ENCODE assay signal across 29 cellular contexts in the genomic region with DNA sequence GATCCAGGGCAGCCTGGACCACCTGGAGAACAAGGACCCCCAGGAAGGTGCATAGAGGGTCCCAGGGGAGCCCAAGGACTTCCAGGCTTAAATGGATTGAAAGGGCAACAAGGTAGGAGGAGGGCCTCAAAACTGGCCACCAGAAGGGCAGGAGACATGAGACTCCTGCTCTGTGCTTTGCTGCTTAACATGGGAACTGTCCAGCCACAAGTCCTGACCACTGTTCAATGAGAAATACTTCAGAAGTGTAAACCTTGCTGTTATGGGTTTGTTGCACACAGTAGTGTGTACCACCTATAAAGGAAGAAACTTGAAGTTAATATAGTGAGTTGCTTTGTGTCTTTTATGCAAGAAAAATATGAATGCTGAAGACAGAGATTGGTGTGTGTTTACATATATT. TPM values are rescaled to one million over a fixed set of nuclear protein-coding genes. Genes with fewer than 3 reads are reported as not detected.
A peak's percentile ranks its signal among the peaks of the same experiment; 100 is the strongest.
DNase-seq lines count a peak whose midpoint lies in the region; ATAC-seq and TF ChIP-seq lines count a peak whose summit lies in the region.
"Had no signal": no experiment of that assay in that cellular context is flagged by ENCODE, and none has a peak within 500 bp of the region (broad histone marks: within the 10 kb centered on the region; RNA-seq: fewer than 3 reads in every experiment).

No MANE protein-coding gene starts in this region.

- no peak overlapping the region for H2AK5ac ChIP-seq in mesendoderm (ENCODE audit: low read length)

- H3K36me3 ChIP-seq in HCT116 (ENCODE audit: control insufficient read depth in 1 of 2, insufficient read depth in 2 of 2, low read length in 2 of 2) (no peaks in the 10 kb centered on the region), SK-N-SH (replicated peaks in 1 of 2; ENCODE audit: control insufficient read depth in 1 of 2, insufficient read depth in 2 of 2, low read length in 1 of 2) (no peaks in the 10 kb centered on the region), mesendoderm (ENCODE audit: control insufficient read depth, insufficient read depth, low read length) (no peaks in the 10 kb centered on the region)
- H3K36me3 ChIP-seq: uterus had no signal

- no peak overlapping the region for H3K9ac ChIP-seq in HCT116 (ENCODE audit: low read length)
- H3K9ac ChIP-seq in SK-N-SH, result no peak overlapping the region
- no peak overlapping the region for H3K9ac ChIP-seq in mesendoderm (ENCODE audit: low read length)

- H3K4me3 ChIP-seq in HCT116 (replicated peaks in 1 of 2; ENCODE audit: low read depth in 1 of 2, low read length in 2 of 2), result no peak overlapping the region
- H3K4me3 ChIP-seq in SK-N-SH (ENCODE audit: low read depth in 2 of 2, low read length in 1 of 2), result no peak overlapping the region
- H3K4me3 ChIP-seq in choroid plexus epithelial cell (ENCODE audit: low read depth, low read length), result no peak overlapping the region
- H3K4me3 ChIP-seq in mesendoderm (ENCODE audit: low read length), result no peak overlapping the region
- H3K4me3 ChIP-seq: dorsolateral prefrontal cortex, heart right ventricle, testis, uterus had no signal

- H4K5ac ChIP-seq in mesendoderm (ENCODE audit: low read length), result no peak overlapping the region

- no peaks in the 10 kb centered on the region for H3F3A ChIP-seq in SK-N-SH (replicated peaks; ENCODE audit: insufficient read depth)

- H3K27me3 Mint-ChIP-seq in activated T-cell treated with anti-CD3 and anti-CD28 coated beads, Interleukin-2, amount 50 U/mL, for 72 hours (ENCODE audit: low read depth), result no peaks in the 10 kb centered on the region
- H3K27me3 Mint-ChIP-seq: activated CD4-positive, alpha-beta T cell treated with anti-CD3 and anti-CD28 coated beads for 36 hours; CD4-positive, CD25-positive, alpha-beta regulatory T cell; T-helper 17 cell had no signal

- H3K4me3 Mint-ChIP-seq in activated T-cell treated with anti-CD3 and anti-CD28 coated beads, Interleukin-2, amount 50 U/mL, for 72 hours, result no peak overlapping the region
- H3K4me3 Mint-ChIP-seq: activated CD4-positive, alpha-beta T cell treated with anti-CD3 and anti-CD28 coated beads for 36 hours; activated T-cell treated with anti-CD3 and anti-CD28 coated beads, Interleukin-2, amount 50 U/mL, for 4 hours; CD4-positive, CD25-positive, alpha-beta regulatory T cell; nephron; T-helper 17 cell had no signal

- H2AFZ ChIP-seq in HCT116 (ENCODE audit: low read depth, low read length, poor library complexity, severe bottlenecking) (no peak overlapping the region), SK-N-SH (ENCODE audit: low read depth) (no peak overlapping the region)

- H3K4ac ChIP-seq in mesendoderm (ENCODE audit: low read depth, low read length), result no peak overlapping the region

- H2BK120ac ChIP-seq in mesendoderm (ENCODE audit: low read depth, low read length), result no peak overlapping the region

- no peak overlapping the region for H2BK15ac ChIP-seq in mesendoderm (replicated peaks; ENCODE audit: low read depth)

- RAD21 ChIA-PET in HCT116 (lab: Charles Lee; ENCODE audit: low non-redundant PET in 1 of 2, low total read pairs in 2 of 2, uncharacterized antibody in 2 of 2, unreplicated experiment in 2 of 2), result no interaction called here

- no peak overlapping the region for H4K8ac ChIP-seq in mesendoderm (ENCODE audit: low read depth, low read length)

- H3K27me3 ChIP-seq in HCT116 (ENCODE audit: insufficient read depth, low read length) (no peaks in the 10 kb centered on the region), SK-N-SH (ENCODE audit: insufficient read depth) (no peaks in the 10 kb centered on the region), mesendoderm (ENCODE audit: insufficient read depth, low read length, poor library complexity) (no peaks in the 10 kb centered on the region)
- H3K27me3 ChIP-seq: dorsolateral prefrontal cortex, heart right ventricle, testis, uterus had no signal

- H3K27ac ChIP-seq in HCT116 (ENCODE audit: low read depth, low read length) (no peak overlapping the region), SK-N-SH (ENCODE audit: low read depth in 2 of 2, low read length in 1 of 2) (no peak overlapping the region), mesendoderm (ENCODE audit: low read depth, low read length) (no peak overlapping the region)
- H3K27ac ChIP-seq: dorsolateral prefrontal cortex, heart right ventricle, testis, uterus had no signal

- H3K9me3 Mint-ChIP-seq in activated T-cell treated with anti-CD3 and anti-CD28 coated beads, Interleukin-2, amount 50 U/mL, for 72 hours, result peaks cover 0 to 1% of the 10 kb centered on the region in 2 donors
- H3K9me3 Mint-ChIP-seq: nephron had no signal

- TF ChIP-seq RAD21 in HCT116 (IDR thresholded peaks at IDR 0.05; ENCODE audit: low read depth) (no peak), SK-N-SH (IDR thresholded peaks at IDR 0.05; ENCODE audit: low read length) (no peak)

- no peak overlapping the region for H3K56ac ChIP-seq in mesendoderm (ENCODE audit: low read length)

- H3K4me2 ChIP-seq in HCT116 (ENCODE audit: low read length), result no peak overlapping the region
- H3K4me2 ChIP-seq in SK-N-SH, result no peak overlapping the region
- no peak overlapping the region for H3K4me2 ChIP-seq in mesendoderm (ENCODE audit: low read length)

- POLR2A ChIA-PET in HCT116 (lab: Charles Lee), result no interaction called here
- POLR2A ChIA-PET in SK-N-SH (lab: Yijun Ruan, JAX), result no interaction called here

- intact Hi-C loops in HCT116 (cut with micrococcal nuclease) (no loop called here), posterior cingulate gyrus (cut with DNase I) (no loop called here)

- no peak for TF ChIP-seq CTCF in HCT116 (IDR thresholded peaks at IDR 0.05 in 2 of 3, conservative IDR thresholded peaks at IDR 0.05 in 1 of 3; ENCODE audit: borderline replicate concordance in 1 of 3, insufficient read depth in 1 of 3, low read depth in 2 of 3, low read length in 2 of 3)
- TF ChIP-seq CTCF in SK-N-SH (IDR thresholded peaks at IDR 0.05), result no peak
- no peak for TF ChIP-seq CTCF in choroid plexus epithelial cell (conservative IDR thresholded peaks at IDR 0.05; ENCODE audit: low read depth, low read length)

- H3K23ac ChIP-seq in mesendoderm (ENCODE audit: low read length), result no peak overlapping the region

- no TSS peak for BruUV-seq in HCT116 (replicated peaks; lab: Mats Ljungman, UMichigan)

- DNase-seq in HCT116 (ENCODE audit: low read depth, low spot score), result no peak
- no peak for DNase-seq in SK-N-SH
- peak; percentile 33 for DNase-seq in choroid plexus epithelial cell (ENCODE audit: low read depth)
- DNase-seq in mesendoderm, result peak; percentile 8
- no peak for DNase-seq in posterior cingulate gyrus
- no peak for DNase-seq in MV-4-11 (lab: John Stamatoyannopoulos, UW)
- DNase-seq in activated T-cell treated with anti-CD3 and anti-CD28 coated beads, Interleukin-2, amount 50 U/mL, for 72 hours, result no peak
- DNase-seq: activated CD4-positive, alpha-beta T cell treated with anti-CD3 and anti-CD28 coated beads for 36 hours; activated naive CD4-positive, alpha-beta T cell treated with Interleukin-2 at 50 U/mL for 16 hours; activated T-cell treated with anti-CD3 and anti-CD28 coated beads, Interleukin-2, amount 50 U/mL, for 4 hours; amniotic stem cell; CD4-positive, CD25-positive, alpha-beta regulatory T cell; dorsolateral prefrontal cortex; heart right ventricle; left colon; midbrain; NCI-H1048; NCI-H1694 treated with DMSO at 0.1 percent for 48 hours; NCI-H2171 treated with DMSO at 0.1 percent for 48 hours; NCI-H526 treated with DMSO at 0.1 percent for 48 hours; right cardiac atrium; RPMI8226; stimulated activated CD4-positive, alpha-beta T cell treated with anti-CD3 and anti-CD28 coated beads, Interleukin-12 subunit alpha, Interleukin-12 subunit beta, amount 100 ng/mL, for 4 hours; stimulated activated CD4-positive, alpha-beta T cell treated with anti-CD3 and anti-CD28 coated beads, Interleukin-4, amount 100 ng/mL, for 4 hours; stimulated activated naive CD4-positive, alpha-beta T cell treated with Interleukin-2 at 50 U/mL for 16 hours; T-helper 17 cell; testis; uterus had no signal

- H3K79me2 ChIP-seq in HCT116 (ENCODE audit: insufficient read depth, low read length) (no peaks in the 10 kb centered on the region), SK-N-SH (ENCODE audit: insufficient read depth) (no peaks in the 10 kb centered on the region), mesendoderm (ENCODE audit: control insufficient read depth, insufficient read depth, low read length) (no peaks in the 10 kb centered on the region)

- no peaks in the 10 kb centered on the region for H3K9me2 ChIP-seq in HCT116 (ENCODE audit: insufficient read depth)
- H3K9me2 ChIP-seq in SK-N-SH, result no peaks in the 10 kb centered on the region

- H3K4me1 ChIP-seq in HCT116 (ENCODE audit: control insufficient read depth in 1 of 2, insufficient read depth in 2 of 2, low read length in 2 of 2) (no peaks in the 10 kb centered on the region), SK-N-SH (ENCODE audit: control insufficient read depth in 1 of 2, insufficient read depth in 2 of 2, low read depth in 1 of 2, low read length in 1 of 2) (no peaks in the 10 kb centered on the region), mesendoderm (ENCODE audit: control insufficient read depth, low read depth, low read length) (no peaks in the 10 kb centered on the region)
- H3K4me1 ChIP-seq: heart right ventricle, testis, uterus had no signal

- no peaks in the 10 kb centered on the region for H3K79me1 ChIP-seq in mesendoderm (ENCODE audit: low read length)

- H3K4me1 Mint-ChIP-seq in activated T-cell treated with anti-CD3 and anti-CD28 coated beads, Interleukin-2, amount 50 U/mL, for 72 hours (ENCODE audit: low read depth), result no peaks in the 10 kb centered on the region
- H3K4me1 Mint-ChIP-seq: activated CD4-positive, alpha-beta T cell treated with anti-CD3 and anti-CD28 coated beads for 36 hours; CD4-positive, CD25-positive, alpha-beta regulatory T cell; nephron; T-helper 17 cell had no signal

- TF ChIP-seq EP300 in SK-N-SH (IDR thresholded peaks at IDR 0.05; ENCODE audit: borderline replicate concordance in 1 of 2, low read depth in 1 of 2, low read length in 1 of 2), result no peak

- H3K27ac Mint-ChIP-seq in activated T-cell treated with anti-CD3 and anti-CD28 coated beads, Interleukin-2, amount 50 U/mL, for 72 hours, result no peak overlapping the region
- H3K27ac Mint-ChIP-seq: activated CD4-positive, alpha-beta T cell treated with anti-CD3 and anti-CD28 coated beads for 36 hours; CD4-positive, CD25-positive, alpha-beta regulatory T cell; nephron; T-helper 17 cell had no signal

- TF ChIP-seq POLR2A in HCT116 (IDR thresholded peaks at IDR 0.05; ENCODE audit: borderline replicate concordance, extremely low read depth, insufficient read depth, insufficient read length), result no peak

- H4K20me1 ChIP-seq in HCT116 (ENCODE audit: insufficient read depth), result no peaks in the 10 kb centered on the region
- H4K20me1 ChIP-seq in SK-N-SH (ENCODE audit: insufficient read depth), result no peaks in the 10 kb centered on the region

- peaks cover 0 to 1% of the 10 kb centered on the region in 2 donors for H3K36me3 Mint-ChIP-seq in activated T-cell treated with anti-CD3 and anti-CD28 coated beads, Interleukin-2, amount 50 U/mL, for 72 hours (ENCODE audit: insufficient read depth in 2 of 2)
- H3K36me3 Mint-ChIP-seq: CD4-positive, CD25-positive, alpha-beta regulatory T cell had no signal

- no peak overlapping the region for H3K18ac ChIP-seq in mesendoderm (ENCODE audit: low read length)

- CTCF ChIA-PET in HCT116 (lab: Charles Lee), result no interaction called here
- CTCF ChIA-PET in SK-N-SH (lab: Yijun Ruan, JAX), result interaction anchor here (1.4 kb wide), 1 partner anchor 43 kb away, joined by 4 read pairs; no protein-coding TSS in a partner anchor

- H2BK5ac ChIP-seq in mesendoderm (ENCODE audit: low read length), result no peak overlapping the region

- H3K9me3 ChIP-seq in HCT116 (ENCODE audit: control insufficient read depth in 1 of 2, insufficient read depth in 1 of 2, low read depth in 1 of 2, low read length in 2 of 2) (no peaks in the 10 kb centered on the region), SK-N-SH (no peaks in the 10 kb centered on the region)
- H3K9me3 ChIP-seq: testis, uterus had no signal

- no peak for ATAC-seq in HCT116
- ATAC-seq in activated T-cell treated with anti-CD3 and anti-CD28 coated beads, Interleukin-2, amount 50 U/mL, for 72 hours (replicated peaks in 1 of 2), result no peak
- ATAC-seq: activated CD4-positive, alpha-beta T cell treated with anti-CD3 and anti-CD28 coated beads for 36 hours; activated T-cell treated with anti-CD3 and anti-CD28 coated beads, Interleukin-2, amount 50 U/mL, for 4 hours; heart right ventricle; left colon; right cardiac atrium; T-helper 17 cell had no signal

RNA-seq across cellular contexts. Expression of gene MFF, which starts 44.2 kb away (rescaled TPM):
- total RNA-seq in HCT116 (2021; ENCODE audit: unreplicated experiment), result 68.2 TPM
- 40.0 and 50.3 TPM in 2 replicates for polyA plus RNA-seq in HCT116 (2012)
- 51.0 and 51.5 TPM in 2 replicates for polyA plus RNA-seq in SK-N-SH (2012; rRNA removed)
- polyA plus RNA-seq in SK-N-SH (2012; cell fraction: cytosol; rRNA removed), result 56.4 and 67.7 TPM in 2 replicates
- 50.5 and 79.4 TPM in 2 replicates for polyA plus RNA-seq in SK-N-SH (2012; cell fraction: nucleus; rRNA removed)
- 86.7 TPM for polyA plus RNA-seq in mesendoderm (2013, experiment 1 of 2)
- polyA plus RNA-seq in mesendoderm (2013, experiment 2 of 2), result 88.9 TPM
- total RNA-seq in activated T-cell treated with anti-CD3 and anti-CD28 coated beads, Interleukin-2, amount 50 U/mL, for 72 hours, result 10 to 100 TPM; 80.6 to 88.7 TPM

Comparison
In these comparisons a context has a peak if more than half of its experiments do, and no peak if none do; other contexts are left out.
1. DNase-seq: peak in choroid plexus epithelial cell (single experiment) and mesendoderm (single experiment); none in HCT116 (single experiment), SK-N-SH (single experiment), posterior cingulate gyrus (0 of 10), MV-4-11 (single experiment) and activated T-cell treated with anti-CD3 and anti-CD28 coated beads, Interleukin-2, amount 50 U/mL, for 72 hours (0 of 2).
2. Of the 11 proteins assayed by ChIP-seq in both SK-N-SH and HCT116: peak only in SK-N-SH: none; only in HCT116: none; in both: REST; in neither: 10.